In the genomic region with DNA sequence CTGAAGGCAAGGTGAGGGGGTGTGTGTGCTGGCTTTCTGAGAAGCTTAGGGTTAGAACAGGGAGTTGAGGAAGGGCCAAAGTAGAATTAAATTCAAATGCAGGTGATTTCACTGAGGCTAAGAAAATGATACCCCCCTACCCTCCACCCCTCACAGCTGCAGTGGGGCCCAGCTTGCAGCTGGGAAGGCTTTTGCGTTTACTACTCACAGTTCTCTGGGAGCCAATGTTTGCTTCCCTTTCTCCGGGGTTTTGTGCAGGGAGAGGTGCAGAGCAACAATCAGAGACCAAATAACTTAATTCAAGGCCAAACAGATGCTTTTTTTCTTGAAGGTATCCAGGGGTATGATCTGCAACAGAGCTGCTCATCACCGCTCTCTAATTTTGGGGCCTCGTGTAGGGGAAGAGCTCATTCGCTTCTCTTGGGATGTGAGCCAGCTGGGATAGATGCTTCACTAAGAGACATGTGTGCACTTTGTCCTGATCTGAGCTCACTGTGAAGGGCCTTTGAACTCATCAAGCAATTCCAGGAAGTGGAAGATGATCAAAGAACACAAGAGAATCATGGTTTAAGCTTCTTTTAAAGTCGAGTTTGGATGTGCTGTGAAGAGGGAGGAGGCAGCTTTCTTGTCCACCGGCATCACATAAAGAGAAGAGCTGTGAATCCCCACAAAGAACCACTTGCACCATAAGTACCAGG, we compare ENCODE assay signal across 19 cellular contexts.
A peak's percentile ranks its signal among the peaks of the same experiment; 100 is the strongest.
DNase-seq lines count a peak whose midpoint lies in the region; ATAC-seq and TF ChIP-seq lines count a peak whose summit lies in the region.
"Had no signal": no experiment of that assay in that cellular context is flagged by ENCODE, and none has a peak within 500 bp of the region (broad histone marks: within the 10 kb centered on the region; RNA-seq: fewer than 3 reads in every experiment).

No MANE protein-coding gene starts in this region.

- H3K27me3 Mint-ChIP-seq in T-helper 1 cell treated with Interleukin-12 subunit alpha and Interleukin-12 subunit beta and Interleukin-4 antibody, amounts not matched to agents 30 μg/mL and 1 μg/mL, for 36 hours (ENCODE audit: low read depth): no peaks in the 10 kb centered on the region
- H3K27me3 Mint-ChIP-seq in IgD-negative memory B cell (peaks cover 2% of the 10 kb centered on the region), neural crest cell (ENCODE audit: low read depth) (no peaks in the 10 kb centered on the region)
- H3K27me3 Mint-ChIP-seq in activated T-helper 2 cell treated with anti-CD3 and anti-CD28 coated beads, Interferon-gamma antibody, Interleukin-2, Interleukin-4, amounts not matched to agents 10 μg/mL and 5 μg/mL and 100 μg/mL, durations not matched to agents 14 hours and 24 hours and 36 hours (ENCODE audit: low read depth): no peaks in the 10 kb centered on the region
- H3K27me3 Mint-ChIP-seq: activated CD4-positive, alpha-beta memory T cell treated with anti-CD3 and anti-CD28 coated beads, Interleukin-2, amount 10 ng/mL, durations not matched to agents 7 days and 5 days; CD4-positive, alpha-beta memory T cell; type B pancreatic cell had no signal

- no peak overlapping the region for H3K4me3 Mint-ChIP-seq in T-helper 1 cell treated with Interleukin-12 subunit alpha and Interleukin-12 subunit beta and Interleukin-4 antibody, amounts not matched to agents 30 μg/mL and 1 μg/mL, for 36 hours
- H3K4me3 Mint-ChIP-seq in IgD-negative memory B cell (peak overlapping the region in 3 of 4 donors; percentile 65 to 73 (median 67)), neural crest cell (no peak overlapping the region)
- H3K4me3 Mint-ChIP-seq in activated T-helper 2 cell treated with anti-CD3 and anti-CD28 coated beads, Interferon-gamma antibody, Interleukin-2, Interleukin-4, amounts not matched to agents 10 μg/mL and 5 μg/mL and 100 μg/mL, durations not matched to agents 14 hours and 24 hours and 36 hours (ENCODE audit: low read depth): no peak overlapping the region
- H3K4me3 Mint-ChIP-seq: activated CD4-positive, alpha-beta memory T cell treated with anti-CD3 and anti-CD28 coated beads, Interleukin-2, amount 10 ng/mL, durations not matched to agents 7 days and 5 days; nephron progenitor cell; type B pancreatic cell had no signal

- TF ChIP-seq CTCF in neural crest cell (conservative IDR thresholded peaks at IDR 0.05): no peak

- intact Hi-C loops in activated T-helper 2 cell treated with anti-CD3 and anti-CD28 coated beads, Interferon-gamma antibody, Interleukin-2, Interleukin-4, amounts not matched to agents 10 μg/mL and 5 μg/mL and 100 μg/mL, durations not matched to agents 14 hours and 24 hours and 36 hours (cut with micrococcal nuclease): no loop called here

- peak overlapping the region; percentile 15 for H3K27ac Mint-ChIP-seq in T-helper 1 cell treated with Interleukin-12 subunit alpha and Interleukin-12 subunit beta and Interleukin-4 antibody, amounts not matched to agents 30 μg/mL and 1 μg/mL, for 36 hours
- H3K27ac Mint-ChIP-seq in IgD-negative memory B cell (peak overlapping the region; percentile 65 to 81 (median 78)), neural crest cell (ENCODE audit: unreplicated experiment) (peak overlapping the region; percentile 45)
- peak overlapping the region; percentile 17 for H3K27ac Mint-ChIP-seq in activated T-helper 2 cell treated with anti-CD3 and anti-CD28 coated beads, Interferon-gamma antibody, Interleukin-2, Interleukin-4, amounts not matched to agents 10 μg/mL and 5 μg/mL and 100 μg/mL, durations not matched to agents 14 hours and 24 hours and 36 hours
- H3K27ac Mint-ChIP-seq: activated CD4-positive, alpha-beta memory T cell treated with anti-CD3 and anti-CD28 coated beads, Interleukin-2, amount 10 ng/mL, durations not matched to agents 7 days and 5 days; nephron progenitor cell; type B pancreatic cell had no signal

- no peak for ATAC-seq in HG03354 (IDR thresholded peaks at IDR 0.05; ENCODE audit: poor library complexity, severe bottlenecking, unreplicated experiment)
- no peak for ATAC-seq in GM18861 (IDR thresholded peaks at IDR 0.05; ENCODE audit: unreplicated experiment)
- ATAC-seq: heart right ventricle, psoas muscle had no signal

- peaks cover 5% of the 10 kb centered on the region for H3K36me3 Mint-ChIP-seq in T-helper 1 cell treated with Interleukin-12 subunit alpha and Interleukin-12 subunit beta and Interleukin-4 antibody, amounts not matched to agents 30 μg/mL and 1 μg/mL, for 36 hours (ENCODE audit: low read depth)
- no peaks in the 10 kb centered on the region for H3K36me3 Mint-ChIP-seq in IgD-negative memory B cell
- no peaks in the 10 kb centered on the region for H3K36me3 Mint-ChIP-seq in activated T-helper 2 cell treated with anti-CD3 and anti-CD28 coated beads, Interferon-gamma antibody, Interleukin-2, Interleukin-4, amounts not matched to agents 10 μg/mL and 5 μg/mL and 100 μg/mL, durations not matched to agents 14 hours and 24 hours and 36 hours (ENCODE audit: low read depth)
- H3K36me3 Mint-ChIP-seq in neural crest cell (ENCODE audit: low read depth): no peaks in the 10 kb centered on the region
- H3K36me3 Mint-ChIP-seq: CD4-positive, alpha-beta memory T cell; type B pancreatic cell had no signal

- DNase-seq in T-helper 1 cell (no peak), neural crest cell (ENCODE audit: low read depth, low spot score) (no peak), epidermal melanocyte (ENCODE audit: insufficient read length, low spot score) (no peak)
- DNase-seq in activated T-helper 2 cell treated with anti-CD3 and anti-CD28 coated beads, Interferon-gamma antibody, Interleukin-2, Interleukin-4, amounts not matched to agents 10 μg/mL and 5 μg/mL and 100 μg/mL, durations not matched to agents 14 hours and 24 hours and 36 hours (ENCODE audit: low spot score): no peak
- DNase-seq: activated CD4-positive, alpha-beta memory T cell treated with anti-CD3 and anti-CD28 coated beads, Interleukin-2, amount 10 ng/mL, durations not matched to agents 7 days and 5 days; anterior cingulate cortex; CD4-positive, alpha-beta memory T cell; effector memory CD4-positive, alpha-beta T cell; heart right ventricle; NCI-H526 treated with DMSO at 0.1 percent for 48 hours; nephron progenitor cell; PC-9; psoas muscle; spleen had no signal

- H3K9me3 Mint-ChIP-seq in T-helper 1 cell treated with Interleukin-12 subunit alpha and Interleukin-12 subunit beta and Interleukin-4 antibody, amounts not matched to agents 30 μg/mL and 1 μg/mL, for 36 hours: no peaks in the 10 kb centered on the region
- H3K9me3 Mint-ChIP-seq in IgD-negative memory B cell (no peaks in the 10 kb centered on the region), neural crest cell (no peaks in the 10 kb centered on the region)
- no peaks in the 10 kb centered on the region for H3K9me3 Mint-ChIP-seq in activated T-helper 2 cell treated with anti-CD3 and anti-CD28 coated beads, Interferon-gamma antibody, Interleukin-2, Interleukin-4, amounts not matched to agents 10 μg/mL and 5 μg/mL and 100 μg/mL, durations not matched to agents 14 hours and 24 hours and 36 hours
- H3K9me3 Mint-ChIP-seq: activated CD4-positive, alpha-beta memory T cell treated with anti-CD3 and anti-CD28 coated beads, Interleukin-2, amount 10 ng/mL, durations not matched to agents 7 days and 5 days; CD4-positive, alpha-beta memory T cell; type B pancreatic cell had no signal

- H3K4me1 Mint-ChIP-seq in T-helper 1 cell treated with Interleukin-12 subunit alpha and Interleukin-12 subunit beta and Interleukin-4 antibody, amounts not matched to agents 30 μg/mL and 1 μg/mL, for 36 hours (ENCODE audit: low read depth): peaks cover 31% of the 10 kb centered on the region
- H3K4me1 Mint-ChIP-seq in IgD-negative memory B cell (peaks cover 56 to 89% (median 60%) of the 10 kb centered on the region in 3 donors), neural crest cell (peaks cover 19% of the 10 kb centered on the region)
- H3K4me1 Mint-ChIP-seq in activated T-helper 2 cell treated with anti-CD3 and anti-CD28 coated beads, Interferon-gamma antibody, Interleukin-2, Interleukin-4, amounts not matched to agents 10 μg/mL and 5 μg/mL and 100 μg/mL, durations not matched to agents 14 hours and 24 hours and 36 hours (ENCODE audit: low read depth): peaks cover 34% of the 10 kb centered on the region

Comparison
In these comparisons a context has a peak if more than half of its experiments do, and no peak if none do; other contexts are left out.
1. H3K27ac Mint-ChIP-seq: peak in every context shown above with its lines; median percentile 78 in IgD-negative memory B cell; 45 in neural crest cell; 17 in activated T-helper 2 cell treated with anti-CD3 and anti-CD28 coated beads, Interferon-gamma antibody, Interleukin-2, Interleukin-4, amounts not matched to agents 10 μg/mL and 5 μg/mL and 100 μg/mL, durations not matched to agents 14 hours and 24 hours and 36 hours; 15 in T-helper 1 cell treated with Interleukin-12 subunit alpha and Interleukin-12 subunit beta and Interleukin-4 antibody, amounts not matched to agents 30 μg/mL and 1 μg/mL, for 36 hours.
2. H3K4me3 Mint-ChIP-seq: peak in IgD-negative memory B cell (3 of 4); none in T-helper 1 cell treated with Interleukin-12 subunit alpha and Interleukin-12 subunit beta and Interleukin-4 antibody, amounts not matched to agents 30 μg/mL and 1 μg/mL, for 36 hours (single experiment), activated T-helper 2 cell treated with anti-CD3 and anti-CD28 coated beads, Interferon-gamma antibody, Interleukin-2, Interleukin-4, amounts not matched to agents 10 μg/mL and 5 μg/mL and 100 μg/mL, durations not matched to agents 14 hours and 24 hours and 36 hours (single experiment) and neural crest cell (single experiment).